Comparison of ENCODE assay signal across 8 cellular contexts in the genomic region with DNA sequence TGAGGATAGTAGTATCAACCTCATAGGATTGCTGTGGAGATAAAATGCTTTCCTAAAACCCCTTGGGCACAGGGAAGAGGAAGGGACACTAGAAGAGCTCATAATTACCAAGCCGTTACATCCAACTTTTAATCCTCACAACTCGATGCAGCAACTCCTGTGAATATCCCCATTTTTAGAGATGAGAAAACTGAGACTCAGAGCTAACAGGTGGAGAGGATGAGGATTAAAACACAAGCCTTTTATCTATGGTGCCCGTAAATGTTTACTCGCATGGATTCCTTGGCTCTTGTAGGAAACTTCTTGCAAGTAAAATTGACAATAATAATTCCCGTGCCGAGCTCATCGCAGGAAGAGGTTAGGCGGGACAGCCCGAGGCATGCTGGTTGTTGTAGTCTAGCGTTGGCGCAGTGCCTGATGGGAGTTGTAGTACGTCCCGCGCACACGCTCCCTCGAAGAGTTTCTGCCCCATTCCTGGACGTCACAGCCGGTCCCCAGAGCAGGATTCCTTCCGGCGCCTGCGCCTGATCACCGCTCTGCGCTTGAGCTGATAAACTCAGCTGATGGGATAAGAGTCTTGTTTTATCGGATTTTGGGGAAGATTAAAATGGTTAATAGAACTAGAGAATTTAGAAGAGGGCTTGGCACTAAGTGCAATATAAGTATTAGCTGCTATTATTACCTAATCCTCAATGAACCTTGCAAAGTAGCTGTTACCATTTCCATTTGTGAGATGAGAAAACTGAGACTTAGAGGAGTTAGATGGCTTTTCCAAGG. TPM values are rescaled to one million over a fixed set of nuclear protein-coding genes. Genes with fewer than 3 reads are reported as not detected.
DNase-seq lines count a peak whose midpoint lies in the region; ATAC-seq and TF ChIP-seq lines count a peak whose summit lies in the region.

No MANE protein-coding gene starts in this region.

- H3K27me3 Mint-ChIP-seq in activated naive CD4-positive, alpha-beta T cell treated with anti-CD3 and anti-CD28 coated beads, Interleukin-2, amount 50 U/mL, for 24 hours, result no peaks in the 10 kb centered on the region

- H3K27me3 ChIP-seq in testis, result no peaks in the 10 kb centered on the region

- H3K27ac ChIP-seq in SK-N-MC, result peak overlapping the region; percentile 84
- H3K27ac ChIP-seq in testis, result peak overlapping the region in 1 of 2 donors; percentile 47

- DNase-seq in NCI-H1048 (lab: John Stamatoyannopoulos, UW), result peak; percentile 94
- peak; percentile 93 for DNase-seq in SK-N-MC (ENCODE audit: low read depth, low spot score)
- DNase-seq in glomerular visceral epithelial cell (ENCODE audit: extremely low spot score), result peak; percentile 97
- DNase-seq in omental fat pad (ENCODE audit: low spot score), result peak; percentile 93
- peak; percentile 99 for DNase-seq in testis

- H3K36me3 Mint-ChIP-seq in activated naive CD4-positive, alpha-beta T cell treated with anti-CD3 and anti-CD28 coated beads, Interleukin-2, amount 50 U/mL, for 24 hours, result peaks cover 4% of the 10 kb centered on the region

- H3K4me3 ChIP-seq in GM08714 (ENCODE audit: low read length) (peak overlapping the region; percentile 90), SK-N-MC (peak overlapping the region; percentile 95), testis (peak overlapping the region; percentile 34 to 38)

- H3K27ac Mint-ChIP-seq in activated naive CD4-positive, alpha-beta T cell treated with anti-CD3 and anti-CD28 coated beads, Interleukin-2, amount 50 U/mL, for 24 hours, result peak overlapping the region; percentile 96

- H3K4me1 Mint-ChIP-seq in activated naive CD4-positive, alpha-beta T cell treated with anti-CD3 and anti-CD28 coated beads, Interleukin-2, amount 50 U/mL, for 24 hours, result peaks cover 53% of the 10 kb centered on the region

- TF ChIP-seq POLR2A in testis (IDR thresholded peaks at IDR 0.05), result no peak

- no peaks in the 10 kb centered on the region for H3K9me3 Mint-ChIP-seq in activated naive CD4-positive, alpha-beta T cell treated with anti-CD3 and anti-CD28 coated beads, Interleukin-2, amount 50 U/mL, for 24 hours

- ATAC-seq in HG02588 (IDR thresholded peaks at IDR 0.05; ENCODE audit: unreplicated experiment), result peak; percentile 68
- ATAC-seq in omental fat pad (ENCODE audit: low FRiP score), result peak; percentile 82

- H3K9me3 ChIP-seq in SK-N-MC (ENCODE audit: low read depth, low read length) (no peaks in the 10 kb centered on the region), testis (no peaks in the 10 kb centered on the region)

- intact Hi-C loops in testis (cut with DNase I; ENCODE audit: low total_unique reads), result no loop called here

- peaks cover 5% of the 10 kb centered on the region; the same call in 1 of the 2 replicates for H3K36me3 ChIP-seq in SK-N-MC (ENCODE audit: insufficient read depth, low read length)
- no peaks in the 10 kb centered on the region for H3K36me3 ChIP-seq in testis (ENCODE audit: low read depth, missing control alignments)

- H3K4me3 Mint-ChIP-seq in activated naive CD4-positive, alpha-beta T cell treated with anti-CD3 and anti-CD28 coated beads, Interleukin-2, amount 50 U/mL, for 24 hours, result peak overlapping the region; percentile 96

- H3K4me1 ChIP-seq in testis, result peaks cover 18% of the 10 kb centered on the region

- TF ChIP-seq CTCF in omental fat pad (IDR thresholded peaks at IDR 0.05) (no peak), testis (IDR thresholded peaks at IDR 0.05) (no peak)

- H3K9ac ChIP-seq in SK-N-MC (ENCODE audit: insufficient read length), result peak overlapping the region; percentile 90

- 0 to 1% methylated on average over 24 of the region's 24 CpGs for WGBS in testis, 2 donors

RNA-seq across cellular contexts. Expression of a gene that starts 2.8 kb away (rescaled TPM):
- total RNA-seq in omental fat pad (100 to 1,000 TPM in 1 of 4 donors, 10 to 100 TPM in 3; 63.2 to 100 (median 72.6) TPM), testis (10 to 100 TPM; 78.1 to 80.5 TPM)
- polyA plus RNA-seq in testis (ENCODE audit: insufficient read depth, low read depth, low replicate concordance), result 121 TPM

RNA-seq across cellular contexts. Expression of a gene that starts 37.7 kb away (rescaled TPM):
- total RNA-seq in omental fat pad (10 to 100 TPM; 20.8 to 61.5 (median 29.0) TPM), testis (10 to 100 TPM; 40.1 to 45.5 TPM)
- 39.3 TPM for polyA plus RNA-seq in testis (ENCODE audit: insufficient read depth, low read depth, low replicate concordance)

Comparison
In these comparisons a context has a peak if more than half of its experiments do, and no peak if none do; other contexts are left out.
1. H3K4me3 ChIP-seq: peak in every context shown above with its lines; median percentile 95 in SK-N-MC; 90 in GM08714; 36 in testis.